In genomic region chr9:85332487-85332886, GRCh38 we compare ENCODE assay signal across 13 cellular contexts.
A peak's percentile ranks its signal among the peaks of the same experiment; 100 is the strongest.
DNase-seq lines count a peak whose midpoint lies in the region; ATAC-seq and TF ChIP-seq lines count a peak whose summit lies in the region.
"Had no signal": no experiment of that assay in that cellular context is flagged by ENCODE, and none has a peak within 500 bp of the region (broad histone marks: within the 10 kb centered on the region; RNA-seq: fewer than 3 reads in every experiment).

No MANE protein-coding gene starts in this region.

- H2BK120ac ChIP-seq in mesendoderm (ENCODE audit: low read depth, low read length), result no peak overlapping the region

- H3K4me3 ChIP-seq in HFF-Myc (replicated peaks; ENCODE audit: low read depth, low read length) (no peak overlapping the region), mesendoderm (ENCODE audit: low read length) (no peak overlapping the region)
- H3K4me3 ChIP-seq: colonic mucosa had no signal

- no peak overlapping the region for H3K4ac ChIP-seq in mesendoderm (ENCODE audit: low read depth, low read length)

- H3K23ac ChIP-seq in mesendoderm (ENCODE audit: low read length), result no peak overlapping the region

- H2AK5ac ChIP-seq in mesendoderm (ENCODE audit: low read length), result no peak overlapping the region

- no CpG with 5 or more reads among the region's 4 CpGs for WGBS in mesendoderm (ENCODE audit: extremely low coverage, insufficient coverage, low lambda C conversion rate)

- H3K79me2 ChIP-seq in mesendoderm (ENCODE audit: control insufficient read depth, insufficient read depth, low read length), result no peaks in the 10 kb centered on the region

- no peak overlapping the region for H3K56ac ChIP-seq in mesendoderm (ENCODE audit: low read length)

- H4K8ac ChIP-seq in mesendoderm (ENCODE audit: low read depth, low read length), result no peak overlapping the region

- peak; percentile 28 for TF ChIP-seq CTCF in HFF-Myc (IDR thresholded peaks at IDR 0.05; ENCODE audit: low read depth, low read length, missing control alignments)
- no peak for TF ChIP-seq CTCF in omental fat pad (IDR thresholded peaks at IDR 0.05)

- DNase-seq in DMS53 (lab: John Stamatoyannopoulos, UW) (peak; percentile 1), DMS53 treated with DMSO at 0.1 percent for 48 hours (lab: John Stamatoyannopoulos, UW; ENCODE audit: unreplicated experiment) (no peak), HFF-Myc (ENCODE audit: extremely low read depth, low read depth) (no peak), SW480 (ENCODE audit: low spot score) (peak; percentile 54), mesendoderm (peak; percentile 88), omental fat pad (ENCODE audit: low spot score) (no peak), NCI-H187 treated with DMSO at 0.1 percent for 48 hours (lab: John Stamatoyannopoulos, UW) (no peak)
- DNase-seq: activated T-cell treated with anti-CD3 and anti-CD28 coated beads, Interleukin-2, amount 50 U/mL, for 72 hours; colonic mucosa; hypothalamus; natural killer cell; NCI-H2029 had no signal

- no peaks in the 10 kb centered on the region for H3K27me3 ChIP-seq in mesendoderm (ENCODE audit: insufficient read depth, low read length, poor library complexity)
- H3K27me3 ChIP-seq: colonic mucosa had no signal

- ATAC-seq in HG03432 (IDR thresholded peaks at IDR 0.05; ENCODE audit: unreplicated experiment) (no peak), omental fat pad (ENCODE audit: low FRiP score) (no peak)
- ATAC-seq: activated T-cell treated with anti-CD3 and anti-CD28 coated beads, Interleukin-2, amount 50 U/mL, for 72 hours had no signal

- H2BK15ac ChIP-seq in mesendoderm (replicated peaks; ENCODE audit: low read depth), result no peak overlapping the region

- H3K27ac ChIP-seq in mesendoderm (ENCODE audit: low read depth, low read length), result no peak overlapping the region
- H3K27ac ChIP-seq: colonic mucosa had no signal

- H3K9ac ChIP-seq in mesendoderm (ENCODE audit: low read length), result no peak overlapping the region

- no peak overlapping the region for H2BK5ac ChIP-seq in mesendoderm (ENCODE audit: low read length)

- no peaks in the 10 kb centered on the region for H3K36me3 ChIP-seq in mesendoderm (ENCODE audit: control insufficient read depth, insufficient read depth, low read length)
- H3K36me3 ChIP-seq: colonic mucosa had no signal

- H3K18ac ChIP-seq in mesendoderm (ENCODE audit: low read length), result no peak overlapping the region

- H3K79me1 ChIP-seq in mesendoderm (ENCODE audit: low read length), result no peaks in the 10 kb centered on the region

- no peak overlapping the region for H4K5ac ChIP-seq in mesendoderm (ENCODE audit: low read length)

- H3K4me1 ChIP-seq in mesendoderm (ENCODE audit: control insufficient read depth, low read depth, low read length), result no peaks in the 10 kb centered on the region
- H3K4me1 ChIP-seq: colonic mucosa had no signal

- no peak overlapping the region for H3K4me2 ChIP-seq in mesendoderm (ENCODE audit: low read length)

Comparison
In these comparisons a context has a peak if more than half of its experiments do, and no peak if none do; other contexts are left out.
1. DNase-seq: peak in DMS53 (single experiment), SW480 (single experiment) and mesendoderm (single experiment); none in DMS53 treated with DMSO at 0.1 percent for 48 hours (single experiment), HFF-Myc (single experiment), omental fat pad (single experiment) and NCI-H187 treated with DMSO at 0.1 percent for 48 hours (single experiment).